ENCODE assay signal across 8 cellular contexts in the genomic region with DNA sequence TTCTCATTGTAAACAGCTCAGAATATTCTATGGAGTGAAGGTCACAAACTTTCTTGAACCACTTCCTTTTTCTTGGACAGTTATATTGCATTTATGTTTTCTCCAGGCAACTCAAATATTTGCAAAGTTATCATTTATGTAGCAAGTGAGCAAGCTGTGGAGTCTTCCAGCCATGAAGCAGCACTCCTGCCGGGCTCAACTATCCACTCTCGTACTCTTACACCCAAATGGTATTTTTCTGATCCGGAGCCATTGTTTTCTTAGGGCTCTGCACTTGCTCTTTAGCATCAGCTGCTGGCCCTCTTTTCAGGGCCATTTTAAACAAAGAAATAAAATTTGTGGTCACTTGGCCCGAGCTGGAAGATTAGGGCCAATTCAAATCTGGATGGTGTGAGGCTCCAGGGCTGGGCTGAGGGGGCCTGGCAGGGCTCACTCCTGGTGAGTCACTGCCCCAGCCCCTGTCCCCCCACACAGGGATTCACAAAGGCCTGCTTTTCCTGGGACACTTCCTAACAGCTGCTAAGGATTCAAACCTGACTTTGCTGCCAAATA. TPM values are rescaled to one million over a fixed set of nuclear protein-coding genes. Genes with fewer than 3 reads are reported as not detected.
DNase-seq lines count a peak whose midpoint lies in the region; ATAC-seq and TF ChIP-seq lines count a peak whose summit lies in the region.

No MANE protein-coding gene starts in this region.

- 43% methylated on average over 4 of the region's 4 CpGs for WGBS in suprapubic skin

- H3K27me3 Mint-ChIP-seq in T-helper 1 cell treated with Interleukin-12 subunit alpha and Interleukin-12 subunit beta and Interleukin-4 antibody, amounts not matched to agents 30 μg/mL and 1 μg/mL, for 36 hours (ENCODE audit: low read depth), result no peaks in the 10 kb centered on the region
- H3K27me3 Mint-ChIP-seq in activated T-helper 17 cell treated with anti-CD3 and anti-CD28 coated beads, Interleukin-2, amount 50 U/mL, for 72 hours, result no peaks in the 10 kb centered on the region
- peaks cover 2% of the 10 kb centered on the region for H3K27me3 Mint-ChIP-seq in GM23338 (ENCODE audit: insufficient read depth, low read depth, poor library complexity)

- H3K36me3 Mint-ChIP-seq in T-helper 1 cell treated with Interleukin-12 subunit alpha and Interleukin-12 subunit beta and Interleukin-4 antibody, amounts not matched to agents 30 μg/mL and 1 μg/mL, for 36 hours (ENCODE audit: low read depth), result peaks cover 37% of the 10 kb centered on the region
- peaks cover 51% of the 10 kb centered on the region for H3K36me3 Mint-ChIP-seq in activated T-helper 17 cell treated with anti-CD3 and anti-CD28 coated beads, Interleukin-2, amount 50 U/mL, for 72 hours (ENCODE audit: low read depth)
- H3K36me3 Mint-ChIP-seq in GM23338 (ENCODE audit: low read depth), result no peaks in the 10 kb centered on the region

- H4K20me1 ChIP-seq in GM23338 (replicated peaks; ENCODE audit: insufficient read depth), result no peaks in the 10 kb centered on the region

- H3F3A ChIP-seq in GM23338 (replicated peaks; ENCODE audit: low read depth), result no peaks in the 10 kb centered on the region

- H3K36me3 ChIP-seq in suprapubic skin (no peaks in the 10 kb centered on the region), WERI-Rb-1 (no peaks in the 10 kb centered on the region), GM23338 (ENCODE audit: insufficient read depth) (no peaks in the 10 kb centered on the region)

- peaks cover 70% of the 10 kb centered on the region for H3K4me1 ChIP-seq in suprapubic skin
- no peaks in the 10 kb centered on the region for H3K4me1 ChIP-seq in GM23338 (ENCODE audit: insufficient read depth)

- H3K27me3 ChIP-seq in suprapubic skin (no peaks in the 10 kb centered on the region), WERI-Rb-1 (ENCODE audit: insufficient read depth, low read depth, severe bottlenecking) (no peaks in the 10 kb centered on the region), GM23338 (ENCODE audit: insufficient read depth) (no peaks in the 10 kb centered on the region)

- ATAC-seq in activated T-helper 17 cell treated with anti-CD3 and anti-CD28 coated beads, Interleukin-2, amount 50 U/mL, for 72 hours (replicated peaks), result no peak
- ATAC-seq in GM18502 (IDR thresholded peaks at IDR 0.05; ENCODE audit: poor library complexity, unreplicated experiment) (no peak), GM23338 (no peak)

- H3K9me3 Mint-ChIP-seq in T-helper 1 cell treated with Interleukin-12 subunit alpha and Interleukin-12 subunit beta and Interleukin-4 antibody, amounts not matched to agents 30 μg/mL and 1 μg/mL, for 36 hours, result peaks cover 4% of the 10 kb centered on the region
- H3K9me3 Mint-ChIP-seq in activated T-helper 17 cell treated with anti-CD3 and anti-CD28 coated beads, Interleukin-2, amount 50 U/mL, for 72 hours, result no peaks in the 10 kb centered on the region
- no peaks in the 10 kb centered on the region for H3K9me3 Mint-ChIP-seq in GM23338

- no peak for TF ChIP-seq CTCF in suprapubic skin (IDR thresholded peaks at IDR 0.05)
- TF ChIP-seq CTCF in WERI-Rb-1 (IDR thresholded peaks at IDR 0.05; ENCODE audit: low read depth, low read length), result no peak
- no peak for TF ChIP-seq CTCF in GM23338 (conservative IDR thresholded peaks at IDR 0.05; ENCODE audit: low read depth in 2 of 2)

- no peaks in the 10 kb centered on the region for H3K79me2 ChIP-seq in GM23338 (replicated peaks; ENCODE audit: insufficient read depth)

- H3K27ac Mint-ChIP-seq in T-helper 1 cell treated with Interleukin-12 subunit alpha and Interleukin-12 subunit beta and Interleukin-4 antibody, amounts not matched to agents 30 μg/mL and 1 μg/mL, for 36 hours, result peak overlapping the region; percentile 92
- H3K27ac Mint-ChIP-seq in activated T-helper 17 cell treated with anti-CD3 and anti-CD28 coated beads, Interleukin-2, amount 50 U/mL, for 72 hours, result peak overlapping the region; percentile 94
- no peak overlapping the region; the same call in 1 of the 2 replicates for H3K27ac Mint-ChIP-seq in GM23338

- peak overlapping the region; percentile 65 for H3K27ac ChIP-seq in suprapubic skin
- H3K27ac ChIP-seq in WERI-Rb-1, result no peak overlapping the region
- no peak overlapping the region for H3K27ac ChIP-seq in GM23338 (ENCODE audit: low read depth)

- TF ChIP-seq POLR2A in suprapubic skin (IDR thresholded peaks at IDR 0.05), result no peak

- peak overlapping the region; percentile 46 for H3K4me3 Mint-ChIP-seq in T-helper 1 cell treated with Interleukin-12 subunit alpha and Interleukin-12 subunit beta and Interleukin-4 antibody, amounts not matched to agents 30 μg/mL and 1 μg/mL, for 36 hours
- H3K4me3 Mint-ChIP-seq in activated T-helper 17 cell treated with anti-CD3 and anti-CD28 coated beads, Interleukin-2, amount 50 U/mL, for 72 hours, result peak overlapping the region; percentile 76
- H3K4me3 Mint-ChIP-seq in GM23338, result no peak overlapping the region

- H3K9me3 ChIP-seq in suprapubic skin (no peaks in the 10 kb centered on the region), WERI-Rb-1 (ENCODE audit: severe bottlenecking) (peaks cover 7% of the 10 kb centered on the region)

- no peak overlapping the region for H3K4me2 ChIP-seq in GM23338

- H2AFZ ChIP-seq in GM23338, result no peak overlapping the region

- H3K4me3 ChIP-seq in suprapubic skin (no peak overlapping the region), WERI-Rb-1 (ENCODE audit: low read depth, low read length) (no peak overlapping the region), GM23338 (no peak overlapping the region)

- DNase-seq in T-helper 1 cell (no peak), islet precursor cell (peak; percentile 82), suprapubic skin (ENCODE audit: low spot score in 2 of 2) (no peak), WERI-Rb-1 (no peak), GM23338 (ENCODE audit: low spot score) (no peak)

- H3K9me2 ChIP-seq in GM23338 (ENCODE audit: insufficient read depth), result no peaks in the 10 kb centered on the region

- H3K4me1 Mint-ChIP-seq in T-helper 1 cell treated with Interleukin-12 subunit alpha and Interleukin-12 subunit beta and Interleukin-4 antibody, amounts not matched to agents 30 μg/mL and 1 μg/mL, for 36 hours (ENCODE audit: low read depth), result peaks cover 50% of the 10 kb centered on the region
- H3K4me1 Mint-ChIP-seq in activated T-helper 17 cell treated with anti-CD3 and anti-CD28 coated beads, Interleukin-2, amount 50 U/mL, for 72 hours, result peaks cover 55% of the 10 kb centered on the region
- H3K4me1 Mint-ChIP-seq in GM23338, result no peaks in the 10 kb centered on the region

- no peak for TF ChIP-seq EP300 in suprapubic skin (IDR thresholded peaks at IDR 0.05)

TF ChIP-seq in GM23338, 12 proteins besides CTCF, POLR2A, EP300 and RAD21:
- TF ChIP-seq STAT1 (IDR thresholded peaks at IDR 0.05; ENCODE audit: unreplicated experiment) (no peak), ZNF114 (CRISPR knock-in tag; IDR thresholded peaks at IDR 0.05) (no peak), ZNF331 (CRISPR knock-in tag; IDR thresholded peaks at IDR 0.05; ENCODE audit: low read depth) (no peak), EZH2 (IDR thresholded peaks at IDR 0.05; ENCODE audit: low read depth, unreplicated experiment) (no peak), POLR2AphosphoS5 (IDR thresholded peaks at IDR 0.05; ENCODE audit: low read depth) (no peak), ETS1 (IDR thresholded peaks at IDR 0.05) (no peak), CREB1 (CRISPR knock-in tag; IDR thresholded peaks at IDR 0.05; ENCODE audit: low read depth) (no peak)

RNA-seq across cellular contexts. Expression of gene SYNE3, which starts 19.7 kb away (rescaled TPM):
- 10 to 100 TPM; 78.9 to 79.1 TPM for total RNA-seq in activated T-helper 17 cell treated with anti-CD3 and anti-CD28 coated beads, Interleukin-2, amount 50 U/mL, for 72 hours
- total RNA-seq in suprapubic skin, result 10 to 100 TPM in 2 of 4 donors, 1 to 10 TPM in 2; 9.1 to 21.4 (median 12.8) TPM
- total RNA-seq in GM23338 (2014; rRNA removed; shearing (Covaris generic)), result under 0.01 and 0.03 TPM in 2 replicates
- 0.02 TPM in 1 of 2 replicates, not detected in the other for polyA plus RNA-seq in GM23338 (2016; fragmentation: Nextera tagmentation; extraction: Ambion mirVana)

RNA-seq across cellular contexts. Expression of gene GLRX5, which starts 38.1 kb away (rescaled TPM):
- total RNA-seq in activated T-helper 17 cell treated with anti-CD3 and anti-CD28 coated beads, Interleukin-2, amount 50 U/mL, for 72 hours, result 10 to 100 TPM; 21.5 to 61.4 TPM
- 10 to 100 TPM; 19.8 to 42.1 (median 33.7) TPM for total RNA-seq in suprapubic skin
- 91.4 and 96.6 TPM in 2 replicates for total RNA-seq in GM23338 (2014; rRNA removed; shearing (Covaris generic))
- polyA plus RNA-seq in GM23338 (2016; fragmentation: Nextera tagmentation; extraction: Ambion mirVana), result 130 and 135 TPM in 2 replicates
